In the genomic region with DNA sequence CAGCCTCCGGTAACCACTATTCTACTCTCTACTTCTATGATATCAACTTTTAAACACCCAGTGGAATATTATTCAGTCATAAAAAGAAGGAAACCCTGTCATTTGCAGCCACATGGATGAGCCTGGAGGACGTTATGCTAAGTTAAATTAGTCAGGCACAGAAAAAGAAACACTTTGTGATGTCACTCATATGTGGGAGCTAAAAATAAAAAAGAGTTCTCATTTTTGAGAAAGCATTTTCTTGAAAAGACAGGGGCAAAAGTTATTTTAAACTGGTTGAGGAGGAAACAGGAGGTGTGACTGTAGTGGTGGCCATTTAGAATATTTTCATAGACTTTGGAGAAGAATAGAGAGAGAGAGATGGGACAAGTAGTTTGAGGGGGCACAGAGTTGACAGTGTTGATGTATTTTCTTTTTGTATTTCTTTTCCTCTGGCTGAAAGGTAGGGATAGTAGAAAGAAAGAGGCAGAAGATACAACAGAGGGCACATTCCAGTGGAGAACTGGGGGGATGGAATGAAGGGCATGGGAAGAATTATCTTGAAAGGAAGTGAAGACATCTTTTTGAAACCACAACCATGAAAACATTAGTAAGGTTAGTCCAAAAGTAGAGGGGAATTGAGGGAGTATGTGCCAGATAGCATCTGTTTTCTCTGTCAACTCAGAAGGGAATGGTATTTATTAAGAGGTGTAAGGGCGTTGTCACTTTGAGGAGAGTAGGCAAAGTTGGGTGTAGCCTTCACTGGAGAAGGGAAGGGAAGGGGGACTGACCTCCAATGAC, we compare ENCODE assay signal across 24 cellular contexts.
DNase-seq lines count a peak whose midpoint lies in the region; ATAC-seq and TF ChIP-seq lines count a peak whose summit lies in the region.
"Had no signal": no experiment of that assay in that cellular context is flagged by ENCODE, and none has a peak within 500 bp of the region (broad histone marks: within the 10 kb centered on the region; RNA-seq: fewer than 3 reads in every experiment).

No MANE protein-coding gene starts in this region.

- no peaks in the 10 kb centered on the region for H3K27me3 Mint-ChIP-seq in HFFc6 (ENCODE audit: insufficient read depth)
- H3K27me3 Mint-ChIP-seq in activated naive CD8-positive, alpha-beta T cell treated with anti-CD3 and anti-CD28 coated beads, Interleukin-2, amount 50 U/mL, for 24 hours = no peaks in the 10 kb centered on the region
- H3K27me3 Mint-ChIP-seq: activated CD4-positive, alpha-beta T cell treated with anti-CD3 and anti-CD28 coated beads for 36 hours; central memory CD8-positive, alpha-beta T cell; stimulated activated naive CD8-positive, alpha-beta T cell treated with anti-CD3 and anti-CD28 coated beads, Interleukin-15, Interleukin-2, amounts not matched to agents 100 ng/mL and 50 ng/mL, for 24 hours had no signal

- DNase-seq in AG20443 (ENCODE audit: low spot score) (peak; percentile 68), HFFc6 (peak; percentile 51), astrocyte of the spinal cord (ENCODE audit: low read depth, low spot score) (peak; percentile 60), hepatic stellate cell (ENCODE audit: low spot score) (peak; percentile 43), RKO (ENCODE audit: low spot score) (no peak), Right ventricle myocardium inferior (ENCODE audit: missing footprints) (no peak), GM13976 (ENCODE audit: low spot score) (no peak)
- DNase-seq in activated naive CD8-positive, alpha-beta T cell treated with anti-CD3 and anti-CD28 coated beads, Interleukin-2, amount 50 U/mL, for 24 hours = no peak
- DNase-seq: activated CD4-positive, alpha-beta T cell treated with anti-CD3 and anti-CD28 coated beads for 36 hours; CD8-positive, alpha-beta memory T cell; effector CD4-positive, alpha-beta T cell; left ventricle myocardium inferior; NCI-H146; NCI-H748 treated with DMSO at 0.1 percent for 48 hours; Right ventricle myocardium superior; small intestine; stimulated activated CD4-positive, alpha-beta T cell treated with anti-CD3 and anti-CD28 coated beads, Interleukin-4, amount 100 ng/mL, for 1 hour had no signal

- peaks cover 3% of the 10 kb centered on the region for H3K4me1 Mint-ChIP-seq in HFFc6 (ENCODE audit: low read depth)
- H3K4me1 Mint-ChIP-seq in activated naive CD8-positive, alpha-beta T cell treated with anti-CD3 and anti-CD28 coated beads, Interleukin-2, amount 50 U/mL, for 24 hours = no peaks in the 10 kb centered on the region
- H3K4me1 Mint-ChIP-seq: activated CD4-positive, alpha-beta T cell treated with anti-CD3 and anti-CD28 coated beads for 36 hours; CD8-positive, alpha-beta memory T cell; central memory CD8-positive, alpha-beta T cell; neural crest cell had no signal

- no peak overlapping the region for H3K27ac Mint-ChIP-seq in HFFc6
- H3K27ac Mint-ChIP-seq in activated naive CD8-positive, alpha-beta T cell treated with anti-CD3 and anti-CD28 coated beads, Interleukin-2, amount 50 U/mL, for 24 hours = no peak overlapping the region
- H3K27ac Mint-ChIP-seq: activated CD4-positive, alpha-beta T cell treated with anti-CD3 and anti-CD28 coated beads for 36 hours; activated T-helper 2 cell treated with anti-CD3 and anti-CD28 coated beads, Interferon-gamma antibody, Interleukin-2, Interleukin-4, amounts not matched to agents 10 μg/mL and 5 μg/mL and 100 μg/mL, durations not matched to agents 14 hours and 24 hours and 36 hours; CD8-positive, alpha-beta memory T cell; stimulated activated naive CD8-positive, alpha-beta T cell treated with anti-CD3 and anti-CD28 coated beads, Interleukin-15, Interleukin-2, amounts not matched to agents 100 ng/mL and 50 ng/mL, for 24 hours had no signal

- no peaks in the 10 kb centered on the region for H3K36me3 Mint-ChIP-seq in HFFc6 (ENCODE audit: low read depth)
- H3K36me3 Mint-ChIP-seq in activated naive CD8-positive, alpha-beta T cell treated with anti-CD3 and anti-CD28 coated beads, Interleukin-2, amount 50 U/mL, for 24 hours (ENCODE audit: low read depth) = peaks cover 5% of the 10 kb centered on the region

- H3K4me3 Mint-ChIP-seq in HFFc6 = no peak overlapping the region
- H3K4me3 Mint-ChIP-seq in activated naive CD8-positive, alpha-beta T cell treated with anti-CD3 and anti-CD28 coated beads, Interleukin-2, amount 50 U/mL, for 24 hours = no peak overlapping the region
- H3K4me3 Mint-ChIP-seq: activated CD4-positive, alpha-beta T cell treated with anti-CD3 and anti-CD28 coated beads for 36 hours; CD8-positive, alpha-beta memory T cell; central memory CD8-positive, alpha-beta T cell; neural crest cell; stimulated activated naive CD8-positive, alpha-beta T cell treated with anti-CD3 and anti-CD28 coated beads, Interleukin-15, Interleukin-2, amounts not matched to agents 100 ng/mL and 50 ng/mL, for 24 hours had no signal

- peaks cover 4% of the 10 kb centered on the region; the same call in 1 of the 2 replicates for H3K9me3 Mint-ChIP-seq in HFFc6
- H3K9me3 Mint-ChIP-seq in activated naive CD8-positive, alpha-beta T cell treated with anti-CD3 and anti-CD28 coated beads, Interleukin-2, amount 50 U/mL, for 24 hours = no peaks in the 10 kb centered on the region
- H3K9me3 Mint-ChIP-seq: activated T-helper 2 cell treated with anti-CD3 and anti-CD28 coated beads, Interferon-gamma antibody, Interleukin-2, Interleukin-4, amounts not matched to agents 10 μg/mL and 5 μg/mL and 100 μg/mL, durations not matched to agents 14 hours and 24 hours and 36 hours; central memory CD8-positive, alpha-beta T cell; stimulated activated naive CD8-positive, alpha-beta T cell treated with anti-CD3 and anti-CD28 coated beads, Interleukin-15, Interleukin-2, amounts not matched to agents 100 ng/mL and 50 ng/mL, for 24 hours had no signal

- in situ Hi-C loops in astrocyte of the spinal cord (cut with HindIII; ENCODE audit: low sequenced_read_pairs) (no loop called here), GM13976 (cut with MboI; ENCODE audit: low sequenced_read_pairs, unreplicated experiment) (no loop called here)

- H3K4me3 ChIP-seq in astrocyte of the spinal cord (ENCODE audit: low read depth, low read length) = no peak overlapping the region
- H3K4me3 ChIP-seq: left ventricle myocardium inferior, prostate gland, tibial nerve had no signal

- TF ChIP-seq CTCF in HFFc6 (IDR thresholded peaks at IDR 0.05) = no peak
- no peak for TF ChIP-seq CTCF in astrocyte of the spinal cord (IDR thresholded peaks at IDR 0.05; ENCODE audit: low read depth, low read length)
- no peak for TF ChIP-seq CTCF in GM13976 (IDR thresholded peaks at IDR 0.05; ENCODE audit: borderline replicate concordance, control extremely low read depth, extremely low read depth, insufficient read depth, missing control alignments)

- intact Hi-C loops in Right ventricle myocardium inferior (cut with DNase I) = no loop called here

- ATAC-seq in activated naive CD8-positive, alpha-beta T cell treated with anti-CD3 and anti-CD28 coated beads, Interleukin-2, amount 50 U/mL, for 24 hours = no peak
- no peak for ATAC-seq in Right ventricle myocardium inferior
- ATAC-seq: activated CD4-positive, alpha-beta T cell treated with anti-CD3 and anti-CD28 coated beads for 36 hours; HCT116 had no signal

Comparison
In these comparisons a context has a peak if more than half of its experiments do, and no peak if none do; other contexts are left out.
1. DNase-seq: peak in AG20443 (single experiment), HFFc6 (single experiment), astrocyte of the spinal cord (single experiment) and hepatic stellate cell (single experiment); none in RKO (single experiment), activated naive CD8-positive, alpha-beta T cell treated with anti-CD3 and anti-CD28 coated beads, Interleukin-2, amount 50 U/mL, for 24 hours (single experiment), Right ventricle myocardium inferior (single experiment) and GM13976 (single experiment).